In the genomic region with DNA sequence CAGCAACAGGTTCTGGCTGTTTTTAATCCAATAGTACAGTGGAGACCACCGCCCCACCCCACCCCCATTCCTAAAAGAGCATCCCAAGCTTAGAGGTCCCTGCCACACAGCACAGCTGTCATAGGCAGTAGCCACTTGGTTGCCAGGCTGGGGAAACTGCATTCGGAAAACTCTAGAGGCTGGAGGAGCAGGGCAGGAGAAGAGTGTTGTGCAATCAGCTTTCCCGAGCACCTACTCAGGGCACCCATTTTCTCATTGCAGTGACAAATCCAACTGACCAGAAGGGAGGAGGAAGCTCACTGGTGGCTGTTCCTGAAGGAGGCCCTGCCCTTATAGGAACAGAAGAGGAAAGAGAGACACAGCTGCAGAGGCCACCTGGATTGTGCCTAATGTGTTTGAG, we compare ENCODE assay signal across 9 cellular contexts. TPM values are rescaled to one million over a fixed set of nuclear protein-coding genes. Genes with fewer than 3 reads are reported as not detected.
DNase-seq lines count a peak whose midpoint lies in the region; ATAC-seq, FAIRE-seq and TF ChIP-seq lines count a peak whose summit lies in the region.
"Had no signal": no experiment of that assay in that cellular context is flagged by ENCODE, and none has a peak within 500 bp of the region (broad histone marks: within the 10 kb centered on the region; RNA-seq: fewer than 3 reads in every experiment).

No MANE protein-coding gene starts in this region.

- peak overlapping the region; percentile 94 for H3K4me2 ChIP-seq in smooth muscle cell

- no peaks in the 10 kb centered on the region for H3K9me3 ChIP-seq in HUES64 (ENCODE audit: insufficient read depth, low read depth, low read length)
- H3K9me3 ChIP-seq in smooth muscle cell (replicated peaks; ENCODE audit: low read depth) = no peaks in the 10 kb centered on the region

- no peak for ATAC-seq in GM21619 (IDR thresholded peaks at IDR 0.05; ENCODE audit: unreplicated experiment)
- ATAC-seq: stimulated activated naive B cell treated with anti-CD40 and anti-IgM and Interleukin-4, amounts not matched to agents 10 μg/mL and 1 μg/mL and 100 μg/mL, for 72 hours had no signal

- no peak overlapping the region for H2AFZ ChIP-seq in smooth muscle cell (ENCODE audit: low read depth)

- no peaks in the 10 kb centered on the region for H4K20me1 ChIP-seq in smooth muscle cell (ENCODE audit: low read depth)

- DNase-seq in bronchial epithelial cell (ENCODE audit: low read depth) (peak; percentile 76), iris pigment epithelial cell (ENCODE audit: low read depth) (peak; percentile 71), smooth muscle cell (lab: John Stamatoyannopoulos, UW; ENCODE audit: unreplicated experiment) (no peak), NCI-H1436 (lab: John Stamatoyannopoulos, UW) (no peak), NOMO-1 treated with dmso at 0.1 percent for 144 hours (lab: John Stamatoyannopoulos, UW; ENCODE audit: unreplicated experiment) (no peak)
- DNase-seq: stimulated activated naive B cell treated with anti-CD40 and anti-IgM and Interleukin-4, amounts not matched to agents 10 μg/mL and 1 μg/mL and 100 μg/mL, for 72 hours had no signal

- no peaks in the 10 kb centered on the region for H3F3A ChIP-seq in smooth muscle cell (ENCODE audit: low read depth)

- H3K79me2 ChIP-seq in smooth muscle cell (ENCODE audit: low read depth) = no peaks in the 10 kb centered on the region

- no peaks in the 10 kb centered on the region for H3K36me3 ChIP-seq in HUES64 (ENCODE audit: insufficient read depth, low read length)
- H3K36me3 ChIP-seq in bronchial epithelial cell (ENCODE audit: control insufficient read depth, insufficient read depth, low read length) = no peaks in the 10 kb centered on the region
- no peaks in the 10 kb centered on the region for H3K36me3 ChIP-seq in smooth muscle cell (ENCODE audit: low read depth)

- H3K27ac ChIP-seq in HUES64 (ENCODE audit: low read depth, low read length) (no peak overlapping the region), smooth muscle cell (ENCODE audit: low read depth) (no peak overlapping the region)

- FAIRE-seq in bronchial epithelial cell (lab: Jason Lieb, UNC) = no peak

- TF ChIP-seq CTCF in bronchial epithelial cell (IDR thresholded peaks at IDR 0.05; ENCODE audit: insufficient read depth, low read length, severe bottlenecking) = no peak
- no peak for TF ChIP-seq CTCF in smooth muscle cell (IDR thresholded peaks at IDR 0.05; ENCODE audit: borderline replicate concordance, insufficient read depth, poor library complexity, severe bottlenecking)

- 81% methylated on average over 3 of the region's 3 CpGs for WGBS in HUES64
- 87% methylated on average over 3 of the region's 3 CpGs for WGBS in smooth muscle cell (ENCODE audit: low lambda C conversion rate)

- H3K9ac ChIP-seq in HUES64 (ENCODE audit: low read depth, low read length) = no peak overlapping the region
- H3K9ac ChIP-seq in smooth muscle cell (ENCODE audit: low read depth) = no peak overlapping the region

- H3K4me1 ChIP-seq in HUES64 (ENCODE audit: insufficient read depth, low read length) (peaks cover 5% of the 10 kb centered on the region; the same call in 1 of the 2 replicates), smooth muscle cell (ENCODE audit: low read depth) (peaks cover 8% of the 10 kb centered on the region)

- H3K27me3 ChIP-seq in HUES64 (ENCODE audit: insufficient read depth, low read length) (peaks cover 31% of the 10 kb centered on the region), bronchial epithelial cell (ENCODE audit: control insufficient read depth, insufficient read depth, low read length) (no peaks in the 10 kb centered on the region), smooth muscle cell (ENCODE audit: low read depth) (peaks cover 38% of the 10 kb centered on the region)

- H3K4me3 ChIP-seq in HUES64 (ENCODE audit: low read length) = peak overlapping the region; percentile 66; the same call in 1 of the 2 replicates
- peak overlapping the region; percentile 62 for H3K4me3 ChIP-seq in bronchial epithelial cell (ENCODE audit: low read depth, low read length)
- peak overlapping the region; percentile 79 for H3K4me3 ChIP-seq in smooth muscle cell

RNA-seq across cellular contexts. Expression of a gene that starts 1.1 kb away (rescaled TPM):
- 0.55 TPM for polyA plus RNA-seq in HUES64 (2013, experiment 1 of 2)
- 1.4 TPM for polyA plus RNA-seq in HUES64 (2013, experiment 2 of 2)
- total RNA-seq in bronchial epithelial cell (4.2 and 5.2 TPM in 2 replicates), smooth muscle cell (6.4 and 20.9 TPM in 2 replicates)
- 23.2 and 39.7 TPM in 2 replicates for polyA plus RNA-seq in smooth muscle cell

RNA-seq across cellular contexts. Expression of a gene that starts 17.2 kb away (rescaled TPM):
- polyA plus RNA-seq in HUES64 (2013, experiment 1 of 2) = not detected
- polyA plus RNA-seq in HUES64 (2013, experiment 2 of 2) = not detected
- total RNA-seq in bronchial epithelial cell = 1.6 TPM in 1 of 2 replicates, not detected in the other
- total RNA-seq in smooth muscle cell = not detected in 2 replicates
- polyA plus RNA-seq in smooth muscle cell = 0.35 TPM in 1 of 2 replicates, not detected in the other
- total RNA-seq: posterior vena cava had no signal

RNA-seq across cellular contexts. Expression of a gene that starts 33.8 kb away (rescaled TPM):
- polyA plus RNA-seq in HUES64 (2013, experiment 1 of 2) = 3.2 TPM
- polyA plus RNA-seq in HUES64 (2013, experiment 2 of 2) = 4.7 TPM
- total RNA-seq in bronchial epithelial cell (0.26 TPM in 1 of 2 replicates, not detected in the other), smooth muscle cell (24.1 and 31.7 TPM in 2 replicates)
- 24.4 and 30.6 TPM in 2 replicates for polyA plus RNA-seq in smooth muscle cell
- total RNA-seq: posterior vena cava had no signal

Comparison
In these comparisons a context has a peak if more than half of its experiments do, and no peak if none do; other contexts are left out.
1. DNase-seq: peak in bronchial epithelial cell (single experiment) and iris pigment epithelial cell (single experiment); none in smooth muscle cell (single experiment), NCI-H1436 (single experiment) and NOMO-1 treated with dmso at 0.1 percent for 144 hours (single experiment).
2. RNA of a gene that starts 33.8 kb away (total RNA-seq): 24.1 to 31.7 TPM in smooth muscle cell; 0.26 TPM in bronchial epithelial cell; every median in the first group is over 10 times any median in the second.
3. Peak in every context shown above with its lines, with median percentiles within 50 percentile points of each other: H3K4me3 ChIP-seq.